In the genomic region with DNA sequence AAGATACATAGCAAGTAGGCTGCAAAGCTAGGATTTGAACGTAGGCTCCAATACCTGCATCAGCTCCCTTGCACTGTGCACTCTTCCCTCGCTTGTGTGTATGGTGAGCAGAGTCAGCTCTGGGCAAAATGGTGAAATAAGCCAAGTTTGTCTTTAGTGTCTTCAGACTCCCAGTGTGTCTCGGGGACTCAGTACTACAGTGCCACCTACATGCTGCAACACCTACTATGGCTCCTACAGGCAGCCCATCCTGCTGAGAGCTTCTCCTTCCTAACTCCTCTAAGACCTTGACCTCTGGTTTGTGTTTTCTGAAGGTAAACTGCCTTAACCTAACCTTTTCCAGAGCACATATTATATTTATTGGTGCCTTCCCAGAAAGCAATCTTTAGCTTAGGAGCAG, we compare ENCODE assay signal across 21 cellular contexts. TPM values are rescaled to one million over a fixed set of nuclear protein-coding genes. Genes with fewer than 3 reads are reported as not detected.
A peak's percentile ranks its signal among the peaks of the same experiment; 100 is the strongest.
DNase-seq lines count a peak whose midpoint lies in the region; ATAC-seq and TF ChIP-seq lines count a peak whose summit lies in the region.
"Had no signal": no experiment of that assay in that cellular context is flagged by ENCODE, and none has a peak within 500 bp of the region (broad histone marks: within the 10 kb centered on the region; RNA-seq: fewer than 3 reads in every experiment).

No MANE protein-coding gene starts in this region.

- H2AK5ac ChIP-seq in H9 (ENCODE audit: insufficient read length, low read length) (no peak overlapping the region), mesenchymal stem cell (ENCODE audit: low read length, severe bottlenecking) (no peak overlapping the region)

- no peak overlapping the region for H3T11ph ChIP-seq in H9 (ENCODE audit: low read length)

- H3K4me2 ChIP-seq in H9 (ENCODE audit: insufficient read depth, insufficient read length, low read length), result no peak overlapping the region
- H3K4me2 ChIP-seq in OCI-LY3 (ENCODE audit: low read length), result no peak overlapping the region
- H3K4me2 ChIP-seq in mesenchymal stem cell (ENCODE audit: low read length, poor library complexity, severe bottlenecking), result no peak overlapping the region

- H3K23me2 ChIP-seq in H9 (ENCODE audit: insufficient read length, low read depth, low read length, poor library complexity, severe bottlenecking), result no peaks in the 10 kb centered on the region

- H2BK120ac ChIP-seq in H9 (ENCODE audit: low read depth, low read length, poor library complexity, severe bottlenecking) (no peak overlapping the region), mesenchymal stem cell (ENCODE audit: low read depth, low read length) (no peak overlapping the region)

- no peaks in the 10 kb centered on the region for H3K36me3 Mint-ChIP-seq in H9 (ENCODE audit: insufficient read depth in 1 of 3, low read depth in 3 of 3)
- no peaks in the 10 kb centered on the region for H3K36me3 Mint-ChIP-seq in stimulated activated naive B cell treated with anti-CD40 and anti-IgM and Interleukin-4, amounts not matched to agents 10 μg/mL and 1 μg/mL and 100 μg/mL, for 72 hours
- H3K36me3 Mint-ChIP-seq: activated naive CD8-positive, alpha-beta T cell treated with anti-CD3 and anti-CD28 coated beads for 36 hours; CD4-positive, alpha-beta memory T cell; naive B cell had no signal

- no peaks in the 10 kb centered on the region; the same call in 1 of the 2 replicates for H3K27me3 Mint-ChIP-seq in H9 (ENCODE audit: low read depth)
- H3K27me3 Mint-ChIP-seq in stimulated activated naive B cell treated with anti-CD40 and anti-IgM and Interleukin-4, amounts not matched to agents 10 μg/mL and 1 μg/mL and 100 μg/mL, for 72 hours, result peaks cover 0 to 4% of the 10 kb centered on the region in 2 donors

- H2BK15ac ChIP-seq in H9 (ENCODE audit: low read depth, low read length), result no peak overlapping the region
- H2BK15ac ChIP-seq in mesenchymal stem cell (ENCODE audit: low read depth, poor library complexity, severe bottlenecking), result no peak overlapping the region

- no peaks in the 10 kb centered on the region; a peak in 1 of 5 replicates for H3K9me3 Mint-ChIP-seq in H9
- no peaks in the 10 kb centered on the region for H3K9me3 Mint-ChIP-seq in stimulated activated naive B cell treated with anti-CD40 and anti-IgM and Interleukin-4, amounts not matched to agents 10 μg/mL and 1 μg/mL and 100 μg/mL, for 72 hours
- H3K9me3 Mint-ChIP-seq: activated naive CD8-positive, alpha-beta T cell treated with anti-CD3 and anti-CD28 coated beads for 36 hours; activated T-cell treated with anti-CD3 and anti-CD28 coated beads, Interleukin-2, amount 50 U/mL, for 4 hours; CD4-positive, alpha-beta memory T cell had no signal

- peaks cover 28 to 37% of the 10 kb centered on the region in 2 experiments for H3K4me1 Mint-ChIP-seq in H9
- H3K4me1 Mint-ChIP-seq in stimulated activated naive B cell treated with anti-CD40 and anti-IgM and Interleukin-4, amounts not matched to agents 10 μg/mL and 1 μg/mL and 100 μg/mL, for 72 hours, result no peaks in the 10 kb centered on the region
- H3K4me1 Mint-ChIP-seq: activated naive CD8-positive, alpha-beta T cell treated with anti-CD3 and anti-CD28 coated beads for 36 hours had no signal

- H4K91ac ChIP-seq in H9 (ENCODE audit: insufficient read length, low read depth, low read length), result no peak overlapping the region
- peak overlapping the region; percentile 50 for H4K91ac ChIP-seq in mesenchymal stem cell (ENCODE audit: low read length)

- TF ChIP-seq CTCF in H9 (conservative IDR thresholded peaks at IDR 0.05) (peak; percentile 28; the same call in 2 of the 3 replicates), OCI-LY3 (IDR thresholded peaks at IDR 0.05; ENCODE audit: low read depth, low read length) (peak; percentile 51)

- H3K4me1 ChIP-seq in H9 (ENCODE audit: insufficient read depth, low read length) (peaks cover 4% of the 10 kb centered on the region; the same call in 1 of the 2 replicates), OCI-LY3 (ENCODE audit: low read length) (peaks cover 5% of the 10 kb centered on the region; the same call in 1 of the 2 replicates), mesenchymal stem cell (ENCODE audit: control insufficient read depth, insufficient read depth, low read depth, low read length) (peaks cover 8% of the 10 kb centered on the region)
- H3K4me1 ChIP-seq: esophagus muscularis mucosa, lower lobe of right lung, Peyer's patch had no signal

- H2AFZ ChIP-seq in H9 (ENCODE audit: low read length) (no peak overlapping the region), OCI-LY3 (ENCODE audit: low read depth, low read length) (no peak overlapping the region), mesenchymal stem cell (ENCODE audit: low read depth, low read length) (no peak overlapping the region)

- no peak overlapping the region for H3K56ac ChIP-seq in H9 (ENCODE audit: insufficient read length, low read depth, low read length)

- H3K9me3 ChIP-seq in H9 (ENCODE audit: control insufficient read depth, low read depth, low read length) (no peaks in the 10 kb centered on the region), OCI-LY3 (ENCODE audit: insufficient read depth, low read length) (no peaks in the 10 kb centered on the region), mesenchymal stem cell (ENCODE audit: control insufficient read depth, low read length) (no peaks in the 10 kb centered on the region)
- H3K9me3 ChIP-seq: esophagus muscularis mucosa, heart left ventricle, lower lobe of right lung, Peyer's patch had no signal

- no peak overlapping the region for H2BK20ac ChIP-seq in H9 (ENCODE audit: low read depth, low read length, poor library complexity, severe bottlenecking)

- DNase-seq in activated CD4-positive, CD25-positive, alpha-beta regulatory T cell (lab: John Stamatoyannopoulos, UW), result no peak
- no peak for DNase-seq in H9
- DNase-seq in mesenchymal stem cell, result no peak
- DNase-seq in stimulated activated naive B cell treated with anti-CD40 and anti-IgM and Interleukin-4, amounts not matched to agents 10 μg/mL and 1 μg/mL and 100 μg/mL, for 72 hours, result no peak
- DNase-seq: activated naive CD8-positive, alpha-beta T cell treated with anti-CD3 and anti-CD28 coated beads for 36 hours; activated T-cell treated with anti-CD3 and anti-CD28 coated beads, Interleukin-2, amount 50 U/mL, for 4 hours; dermis blood vessel endothelial cell; heart left ventricle; lower lobe of right lung; naive B cell; NCI-H1930; NCI-H510A treated with DMSO at 0.1 percent for 48 hours; Peyer's patch; stimulated activated CD4-positive, alpha-beta T cell treated with anti-CD3 and anti-CD28 coated beads, Interleukin-4, amount 100 ng/mL, for 1 hour had no signal

- H3K4ac ChIP-seq in H9 (ENCODE audit: low read depth, low read length) (no peak overlapping the region), mesenchymal stem cell (ENCODE audit: low read depth in 1 of 2, low read length in 2 of 2) (no peak overlapping the region)

- H3K14ac ChIP-seq in H9 (ENCODE audit: insufficient read depth, low read length), result no peak overlapping the region
- no peak overlapping the region for H3K14ac ChIP-seq in mesenchymal stem cell (ENCODE audit: low read length in 2 of 2)

- H3K79me1 ChIP-seq in H9 (ENCODE audit: insufficient read depth, low read depth, low read length, poor library complexity, severe bottlenecking) (no peaks in the 10 kb centered on the region), mesenchymal stem cell (replicated peaks; ENCODE audit: low read length, poor library complexity, severe bottlenecking) (no peaks in the 10 kb centered on the region)

- H3K36me3 ChIP-seq in OCI-LY3 (replicated peaks; ENCODE audit: low read depth, low read length), result no peaks in the 10 kb centered on the region
- no peaks in the 10 kb centered on the region for H3K36me3 ChIP-seq in mesenchymal stem cell (ENCODE audit: control insufficient read depth in 1 of 2, insufficient read depth in 2 of 2, low read depth in 1 of 2, low read length in 2 of 2)
- H3K36me3 ChIP-seq: esophagus muscularis mucosa, heart left ventricle, lower lobe of right lung, Peyer's patch had no signal

- no peak overlapping the region for H3K4me3 Mint-ChIP-seq in H9
- no peak overlapping the region for H3K4me3 Mint-ChIP-seq in stimulated activated naive B cell treated with anti-CD40 and anti-IgM and Interleukin-4, amounts not matched to agents 10 μg/mL and 1 μg/mL and 100 μg/mL, for 72 hours
- H3K4me3 Mint-ChIP-seq: activated naive CD8-positive, alpha-beta T cell treated with anti-CD3 and anti-CD28 coated beads for 36 hours; activated T-cell treated with anti-CD3 and anti-CD28 coated beads, Interleukin-2, amount 50 U/mL, for 4 hours; CD4-positive, alpha-beta memory T cell; naive B cell had no signal

- H2BK5ac ChIP-seq in H9 (ENCODE audit: insufficient read length, low read length) (no peak overlapping the region), mesenchymal stem cell (ENCODE audit: low read depth, low read length, poor library complexity, severe bottlenecking) (no peak overlapping the region)

- H3K79me2 ChIP-seq in H9 (ENCODE audit: insufficient read depth, low read length) (no peaks in the 10 kb centered on the region), OCI-LY3 (ENCODE audit: low read length) (no peaks in the 10 kb centered on the region)

- WGBS in H9 (ENCODE audit: extremely low coverage, insufficient read length, low lambda C conversion rate), result no CpG with 5 or more reads among the region's 3 CpGs
- WGBS in mesenchymal stem cell, result 92% methylated on average over 3 of the region's 3 CpGs

- no peaks in the 10 kb centered on the region for H4K20me1 ChIP-seq in H9 (ENCODE audit: control insufficient read depth, insufficient read depth, insufficient read length)
- no peaks in the 10 kb centered on the region for H4K20me1 ChIP-seq in OCI-LY3 (ENCODE audit: insufficient read depth, low read length)

- H3K27ac ChIP-seq in H9 (ENCODE audit: insufficient read length, low read depth, low read length), result no peak overlapping the region
- H3K27ac ChIP-seq in OCI-LY3 (ENCODE audit: low read length), result no peak overlapping the region
- no peak overlapping the region for H3K27ac ChIP-seq in mesenchymal stem cell (ENCODE audit: low read length, poor library complexity, severe bottlenecking)
- H3K27ac ChIP-seq: esophagus muscularis mucosa, heart left ventricle, lower lobe of right lung, Peyer's patch, SK-N-MC had no signal

- no peak overlapping the region for H3K23ac ChIP-seq in H9 (ENCODE audit: insufficient read length, low read depth, low read length)
- no peak overlapping the region for H3K23ac ChIP-seq in mesenchymal stem cell (ENCODE audit: low read length in 2 of 2)

- ATAC-seq in activated CD4-positive, CD25-positive, alpha-beta regulatory T cell treated with anti-CD3 and anti-CD28 coated beads, Interleukin-2, amount 50 U/mL, for 24 hours, result peak; percentile 28 to 43
- ATAC-seq in stimulated activated naive B cell treated with anti-CD40 and anti-IgM and Interleukin-4, amounts not matched to agents 10 μg/mL and 1 μg/mL and 100 μg/mL, for 72 hours (replicated peaks), result no peak
- no peak for ATAC-seq in GM19397 (IDR thresholded peaks at IDR 0.05; ENCODE audit: unreplicated experiment)
- no peak for ATAC-seq in GM21390 (IDR thresholded peaks at IDR 0.05; ENCODE audit: unreplicated experiment)
- ATAC-seq: activated T-cell treated with anti-CD3 and anti-CD28 coated beads, Interleukin-2, amount 50 U/mL, for 4 hours; lower lobe of right lung had no signal

- H2BK12ac ChIP-seq in H9 (ENCODE audit: insufficient read length, low read depth, low read length) (no peak overlapping the region), mesenchymal stem cell (ENCODE audit: low read length in 2 of 2) (peak overlapping the region in 1 of 2 experiments; percentile 54)

- no peak overlapping the region for H3K27ac Mint-ChIP-seq in H9
- H3K27ac Mint-ChIP-seq in stimulated activated naive B cell treated with anti-CD40 and anti-IgM and Interleukin-4, amounts not matched to agents 10 μg/mL and 1 μg/mL and 100 μg/mL, for 72 hours, result no peak overlapping the region
- H3K27ac Mint-ChIP-seq: activated naive CD8-positive, alpha-beta T cell treated with anti-CD3 and anti-CD28 coated beads for 36 hours; naive B cell had no signal

- H4K5ac ChIP-seq in H9 (ENCODE audit: insufficient read length, low read depth, low read length), result no peak overlapping the region

- H3K18ac ChIP-seq in H9 (ENCODE audit: insufficient read length, low read depth, low read length) (no peak overlapping the region), mesenchymal stem cell (ENCODE audit: low read depth in 1 of 2, low read length in 2 of 2) (peak overlapping the region in 1 of 2 experiments; percentile 40)

- H3K9ac ChIP-seq in H9 (ENCODE audit: extremely low read depth, insufficient read length, low read length), result no peak overlapping the region
- no peak overlapping the region for H3K9ac ChIP-seq in OCI-LY3 (ENCODE audit: low read length)
- H3K9ac ChIP-seq in mesenchymal stem cell (ENCODE audit: low read length), result no peak overlapping the region

- no peak overlapping the region for H4K8ac ChIP-seq in H9 (replicated peaks; ENCODE audit: insufficient read length, low read depth, low read length)
- no peak overlapping the region for H4K8ac ChIP-seq in mesenchymal stem cell (ENCODE audit: low read length)

- H3K4me3 ChIP-seq in OCI-LY3 (ENCODE audit: low read length) (no peak overlapping the region), mesenchymal stem cell (ENCODE audit: insufficient read depth in 1 of 2, low read depth in 1 of 2, low read length in 2 of 2) (no peak overlapping the region)
- H3K4me3 ChIP-seq: esophagus muscularis mucosa, heart left ventricle, lower lobe of right lung, Peyer's patch, SK-N-MC had no signal

- no peaks in the 10 kb centered on the region for H3K27me3 ChIP-seq in H9 (ENCODE audit: insufficient read depth, low read length)
- peaks cover 6% of the 10 kb centered on the region; the same call in 1 of the 2 replicates for H3K27me3 ChIP-seq in OCI-LY3 (ENCODE audit: low read depth, low read length)
- peaks cover 0 to 27% of the 10 kb centered on the region in 2 experiments for H3K27me3 ChIP-seq in mesenchymal stem cell (ENCODE audit: control insufficient read depth in 1 of 2, insufficient read depth in 1 of 2, low read length in 2 of 2)
- H3K27me3 ChIP-seq: esophagus muscularis mucosa, Peyer's patch had no signal

RNA-seq across cellular contexts. Expression of gene RTL9, which starts 42.5 kb away (rescaled TPM):
- total RNA-seq in H9 (2021), result 0.04 and 0.13 TPM in 2 replicates
- 0.33 TPM for polyA plus RNA-seq in mesenchymal stem cell (2013, experiment 1 of 2)
- 0.49 TPM for polyA plus RNA-seq in mesenchymal stem cell (2013, experiment 2 of 2)
- total RNA-seq: activated naive CD8-positive, alpha-beta T cell treated with anti-CD3 and anti-CD28 coated beads for 36 hours; activated T-cell treated with anti-CD3 and anti-CD28 coated beads, Interleukin-2, amount 50 U/mL, for 4 hours; CD4-positive, alpha-beta memory T cell; dermis blood vessel endothelial cell; lower lobe of right lung; Peyer's patch had no signal
- polyA plus RNA-seq: CD4-positive, alpha-beta memory T cell had no signal

Comparison
In these comparisons a context has a peak if more than half of its experiments do, and no peak if none do; other contexts are left out.
1. ATAC-seq: peak in activated CD4-positive, CD25-positive, alpha-beta regulatory T cell treated with anti-CD3 and anti-CD28 coated beads, Interleukin-2, amount 50 U/mL, for 24 hours (2 of 2); none in stimulated activated naive B cell treated with anti-CD40 and anti-IgM and Interleukin-4, amounts not matched to agents 10 μg/mL and 1 μg/mL and 100 μg/mL, for 72 hours (0 of 2), GM19397 (single experiment) and GM21390 (single experiment).